ENCODE assay signal across 15 cellular contexts in the genomic region with DNA sequence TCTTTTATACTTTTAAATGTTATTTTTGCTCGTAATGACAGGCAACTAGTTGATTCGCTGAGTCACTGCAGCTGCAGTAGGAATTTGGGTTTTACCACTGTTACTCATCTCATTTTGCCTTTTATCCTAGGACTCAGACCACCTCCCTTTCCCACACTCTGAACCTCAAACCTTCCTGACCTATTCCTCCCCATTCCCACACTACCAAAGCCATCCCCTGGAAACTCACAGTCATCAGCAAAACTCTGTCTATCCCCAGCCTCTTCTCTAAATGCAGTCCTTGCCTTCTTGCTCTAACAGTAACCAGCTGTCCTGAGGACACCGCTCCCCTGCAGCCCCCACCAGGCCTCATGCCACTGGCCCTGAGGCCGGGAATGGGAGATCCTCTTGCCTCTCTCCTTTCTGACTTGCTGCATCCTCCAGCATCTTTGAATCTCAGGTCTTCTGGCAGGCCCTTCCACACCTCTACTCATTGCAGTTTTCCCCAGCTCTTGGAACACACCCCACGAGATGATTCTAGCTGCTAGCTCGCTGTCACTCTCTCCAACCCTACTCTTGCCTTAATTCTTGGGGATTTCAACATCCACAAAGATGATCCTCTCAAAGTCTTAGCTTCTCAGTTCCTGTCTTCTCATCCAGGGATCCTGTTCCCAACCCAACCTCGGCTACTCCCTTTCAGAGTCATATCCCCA. TPM values are rescaled to one million over a fixed set of nuclear protein-coding genes. Genes with fewer than 3 reads are reported as not detected.
DNase-seq lines count a peak whose midpoint lies in the region; ATAC-seq, FAIRE-seq and TF ChIP-seq lines count a peak whose summit lies in the region.
"Had no signal": no experiment of that assay in that cellular context is flagged by ENCODE, and none has a peak within 500 bp of the region (broad histone marks: within the 10 kb centered on the region; RNA-seq: fewer than 3 reads in every experiment).

No MANE protein-coding gene starts in this region.

- intact Hi-C loops in prostate gland (cut with DNase I) = loop anchor here (5.0 kb wide), 2 partner anchors 173 to 243 kb away; no protein-coding TSS in a partner anchor

- H3K4me3 ChIP-seq in bronchial epithelial cell (ENCODE audit: low read depth, low read length) = no peak overlapping the region
- no peak overlapping the region for H3K4me3 ChIP-seq in muscle layer of colon (ENCODE audit: low read depth in 1 of 2, low read length in 2 of 2)
- no peak overlapping the region for H3K4me3 ChIP-seq in prostate gland
- no peak overlapping the region for H3K4me3 ChIP-seq in H7 (ENCODE audit: insufficient read depth, low read depth, low read length)
- H3K4me3 ChIP-seq: tibial artery had no signal

- no peak for TF ChIP-seq POLR2A in prostate gland (IDR thresholded peaks at IDR 0.05)

- no peak overlapping the region for H3K9ac ChIP-seq in muscle layer of colon (ENCODE audit: low read length)

- FAIRE-seq in bronchial epithelial cell (lab: Jason Lieb, UNC) = no peak
- FAIRE-seq: endothelial cell of umbilical vein, HepG2 had no signal

- H3K36me3 ChIP-seq in bronchial epithelial cell (ENCODE audit: control insufficient read depth, insufficient read depth, low read length) = no peaks in the 10 kb centered on the region
- H3K36me3 ChIP-seq in muscle layer of colon (ENCODE audit: insufficient read depth, low read length) = no peaks in the 10 kb centered on the region
- no peaks in the 10 kb centered on the region for H3K36me3 ChIP-seq in prostate gland
- H3K36me3 ChIP-seq in H7 (replicated peaks; ENCODE audit: control insufficient read depth, insufficient read depth, low read length) = no peaks in the 10 kb centered on the region
- H3K36me3 ChIP-seq: tibial artery had no signal

- H3K4me1 ChIP-seq in muscle layer of colon (ENCODE audit: insufficient read depth, low read length) (no peaks in the 10 kb centered on the region), prostate gland (replicated peaks) (no peaks in the 10 kb centered on the region)
- H3K4me1 ChIP-seq: tibial artery had no signal

- 72% methylated on average over 7 of the region's 7 CpGs for WGBS in prostate gland

- DNase-seq in AG09319 (ENCODE audit: extremely low read depth, low read depth) (peak; percentile 52), LHCN-M2 (ENCODE audit: low read depth) (peak; percentile 92), bronchial epithelial cell (ENCODE audit: low read depth) (peak; percentile 27), prostate gland (ENCODE audit: low spot score) (no peak), SKM-1 (lab: John Stamatoyannopoulos, UW; ENCODE audit: unreplicated experiment) (no peak), H7 (no peak)
- DNase-seq: activated naive CD4-positive, alpha-beta T cell treated with anti-CD3 and anti-CD28 coated beads, Interleukin-2, amount 10 ng/mL, durations not matched to agents 7 days and 5 days; left ventricle myocardium superior; NCI-H2171 treated with DMSO at 0.1 percent for 48 hours; SHP77 treated with DMSO at 0.1 percent for 48 hours; tibial artery had no signal

- no peaks in the 10 kb centered on the region for H3K9me3 ChIP-seq in muscle layer of colon (ENCODE audit: low read length)
- no peaks in the 10 kb centered on the region for H3K9me3 ChIP-seq in prostate gland
- H3K9me3 ChIP-seq: tibial artery had no signal

- TF ChIP-seq CTCF in AG09319 (IDR thresholded peaks at IDR 0.05; ENCODE audit: low read depth, low read length) (no peak), bronchial epithelial cell (IDR thresholded peaks at IDR 0.05; ENCODE audit: insufficient read depth, low read length, severe bottlenecking) (no peak), prostate gland (IDR thresholded peaks at IDR 0.05) (no peak)

- H3K27me3 ChIP-seq in bronchial epithelial cell (ENCODE audit: control insufficient read depth, insufficient read depth, low read length) (no peaks in the 10 kb centered on the region), muscle layer of colon (ENCODE audit: control insufficient read depth in 1 of 2, insufficient read depth in 2 of 2, low read length in 2 of 2) (no peaks in the 10 kb centered on the region), prostate gland (replicated peaks; ENCODE audit: insufficient read depth) (no peaks in the 10 kb centered on the region), H7 (ENCODE audit: control insufficient read depth, insufficient read depth, low read length) (no peaks in the 10 kb centered on the region)
- H3K27me3 ChIP-seq: tibial artery had no signal

- no peak for ATAC-seq in HG02981 (IDR thresholded peaks at IDR 0.05; ENCODE audit: unreplicated experiment)
- ATAC-seq: HepG2, left ventricle myocardium superior had no signal

- H3K27ac ChIP-seq in muscle layer of colon (ENCODE audit: low read depth, low read length) (peak overlapping the region; percentile 26), prostate gland (no peak overlapping the region)
- H3K27ac ChIP-seq: tibial artery had no signal

RNA-seq across cellular contexts. Expression of a gene that starts 55.9 kb away (rescaled TPM):
- total RNA-seq in LHCN-M2 (2014; rRNA removed) = 0.06 TPM in 1 of 2 replicates, not detected in the other
- polyA plus RNA-seq in LHCN-M2 (2012) = not detected
- 0.13 TPM in 1 of 2 replicates, not detected in the other for total RNA-seq in bronchial epithelial cell
- total RNA-seq in prostate gland = under 1 TPM; 0.41 to 0.68 TPM
- 0.10 TPM in 1 of 2 replicates, not detected in the other for total RNA-seq in H7 (2014; rRNA removed; shearing (Covaris generic))
- total RNA-seq: endothelial cell of umbilical vein had no signal

Comparison
In these comparisons a context has a peak if more than half of its experiments do, and no peak if none do; other contexts are left out.
1. DNase-seq: peak in AG09319 (single experiment), LHCN-M2 (single experiment) and bronchial epithelial cell (single experiment); none in prostate gland (single experiment), SKM-1 (single experiment) and H7 (single experiment).